8 cellular contexts compared by ENCODE assay signal in the genomic region with DNA sequence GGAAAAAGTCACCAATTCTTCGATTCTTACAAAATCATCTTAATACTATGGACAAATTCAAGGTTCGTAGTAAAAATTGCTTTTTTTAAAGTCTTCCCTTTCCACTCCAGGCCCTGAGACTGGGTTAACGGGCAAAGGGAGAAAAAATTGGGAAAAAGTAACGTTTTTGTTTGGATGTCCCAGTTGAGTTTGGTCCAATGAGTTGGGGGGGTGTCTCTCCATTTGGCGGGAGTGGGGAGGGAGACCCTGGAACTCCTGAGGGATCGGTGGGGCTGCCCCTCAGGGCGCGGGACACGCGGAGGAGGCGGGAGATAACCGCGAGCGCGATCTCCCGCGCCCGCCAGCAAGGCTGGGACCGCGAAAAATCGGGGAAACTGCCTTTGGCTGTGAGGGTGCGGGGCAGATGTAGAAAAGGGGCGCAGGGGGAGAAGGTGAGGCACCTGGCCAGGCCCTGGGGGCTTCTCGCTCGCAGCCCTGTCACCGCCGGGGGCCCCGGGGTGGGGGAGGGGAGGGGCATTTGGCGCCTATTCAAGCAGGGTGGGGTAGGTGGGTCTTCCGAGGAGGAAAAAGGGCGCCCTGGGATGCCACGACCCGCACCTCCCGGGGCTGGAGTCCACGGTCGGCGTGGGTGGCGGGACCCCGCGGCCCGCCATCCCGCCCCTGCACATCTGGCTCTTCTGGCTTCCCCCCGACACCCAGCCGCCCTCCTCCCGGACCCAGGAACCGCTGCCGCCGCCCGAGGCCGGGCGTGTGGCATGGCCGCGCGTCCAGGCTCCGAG. TPM values are rescaled to one million over a fixed set of nuclear protein-coding genes. Genes with fewer than 3 reads are reported as not detected.
A peak's percentile ranks its signal among the peaks of the same experiment; 100 is the strongest.
DNase-seq lines count a peak whose midpoint lies in the region; ATAC-seq lines count a peak whose summit lies in the region.

No MANE protein-coding gene starts in this region.

- peaks cover 27% of the 10 kb centered on the region for H3K4me1 Mint-ChIP-seq in stimulated activated effector memory CD8-positive, alpha-beta T cell treated with anti-CD3 and anti-CD28 coated beads, Interleukin-12 subunit alpha, Interleukin-12 subunit beta, amount 100 ng/mL, for 72 hours

- H3K4me3 ChIP-seq in iPS-18c (ENCODE audit: insufficient read depth, low read depth, low read length), result peak overlapping the region; percentile 95

- H3K27ac Mint-ChIP-seq in stimulated activated effector memory CD8-positive, alpha-beta T cell treated with anti-CD3 and anti-CD28 coated beads, Interleukin-12 subunit alpha, Interleukin-12 subunit beta, amount 100 ng/mL, for 72 hours, result peak overlapping the region; percentile 96

- no peak for ATAC-seq in stimulated activated effector memory CD8-positive, alpha-beta T cell treated with anti-CD3 and anti-CD28 coated beads, Interleukin-12 subunit alpha, Interleukin-12 subunit beta, amount 100 ng/mL, for 72 hours

- peak; percentile 67 for DNase-seq in activated effector memory CD4-positive, alpha-beta T cell treated with anti-CD3 and anti-CD28 coated beads, Interleukin-2, amount 50 U/mL, for 16 hours
- no peak for DNase-seq in activated effector memory CD4-positive, alpha-beta T cell treated with Interleukin-2 at 50 U/mL for 16 hours
- DNase-seq in HT-29 (ENCODE audit: low spot score) (peak; percentile 22), activated gamma-delta T cell (lab: John Stamatoyannopoulos, UW) (peak; percentile 16), putamen (ENCODE audit: low spot score) (no peak), DMS153 treated with DMSO at 0.1 percent for 48 hours (lab: John Stamatoyannopoulos, UW; ENCODE audit: unreplicated experiment) (no peak)
- DNase-seq in stimulated activated effector memory CD8-positive, alpha-beta T cell treated with anti-CD3 and anti-CD28 coated beads, Interleukin-12 subunit alpha, Interleukin-12 subunit beta, amount 100 ng/mL, for 72 hours (ENCODE audit: low spot score in 2 of 2), result peak; percentile 16 to 74

- no peaks in the 10 kb centered on the region for H3K9me3 Mint-ChIP-seq in stimulated activated effector memory CD8-positive, alpha-beta T cell treated with anti-CD3 and anti-CD28 coated beads, Interleukin-12 subunit alpha, Interleukin-12 subunit beta, amount 100 ng/mL, for 72 hours

- H3K36me3 Mint-ChIP-seq in stimulated activated effector memory CD8-positive, alpha-beta T cell treated with anti-CD3 and anti-CD28 coated beads, Interleukin-12 subunit alpha, Interleukin-12 subunit beta, amount 100 ng/mL, for 72 hours, result peaks cover 80% of the 10 kb centered on the region

- no peaks in the 10 kb centered on the region for H3K9me3 ChIP-seq in iPS-18c (ENCODE audit: control insufficient read depth, insufficient read depth, low read length)

- H3K4me3 Mint-ChIP-seq in stimulated activated effector memory CD8-positive, alpha-beta T cell treated with anti-CD3 and anti-CD28 coated beads, Interleukin-12 subunit alpha, Interleukin-12 subunit beta, amount 100 ng/mL, for 72 hours, result peak overlapping the region; percentile 81

RNA-seq across cellular contexts. Expression of a gene that starts 0.7 kb away (rescaled TPM):
- 8.5 TPM in 2 replicates for total RNA-seq in HT-29 (2014; rRNA removed; shearing (Covaris generic))

RNA-seq across cellular contexts. Expression of a gene that starts 20.3 kb away (rescaled TPM):
- total RNA-seq in HT-29 (2014; rRNA removed; shearing (Covaris generic)), result 16.5 and 25.2 TPM in 2 replicates

Comparison
In these comparisons a context has a peak if more than half of its experiments do, and no peak if none do; other contexts are left out.
1. DNase-seq: peak in activated effector memory CD4-positive, alpha-beta T cell treated with anti-CD3 and anti-CD28 coated beads, Interleukin-2, amount 50 U/mL, for 16 hours (single experiment), HT-29 (single experiment), activated gamma-delta T cell (single experiment) and stimulated activated effector memory CD8-positive, alpha-beta T cell treated with anti-CD3 and anti-CD28 coated beads, Interleukin-12 subunit alpha, Interleukin-12 subunit beta, amount 100 ng/mL, for 72 hours (2 of 2); none in activated effector memory CD4-positive, alpha-beta T cell treated with Interleukin-2 at 50 U/mL for 16 hours (single experiment), putamen (single experiment) and DMS153 treated with DMSO at 0.1 percent for 48 hours (single experiment).